ENCODE assay signal across 38 cellular contexts in genomic region chr7:95824586-95824985, GRCh38. TPM values are rescaled to one million over a fixed set of nuclear protein-coding genes. Genes with fewer than 3 reads are reported as not detected.
"Had no signal": no experiment of that assay in that cellular context is flagged by ENCODE, and none has a peak within 500 bp of the region (broad histone marks: within the 10 kb centered on the region; RNA-seq: fewer than 3 reads in every experiment).

No MANE protein-coding gene starts in this region.

- H3K27ac ChIP-seq: ascending aorta, cardiac muscle cell, colonic mucosa, VCaP had no signal

- H3K27me3 Mint-ChIP-seq: activated B cell treated with CpG ODN at 0.5 μM for 24 hours; activated CD4-positive, alpha-beta memory T cell treated with anti-CD3 and anti-CD28 coated beads for 36 hours; activated CD4-positive, alpha-beta T cell treated with anti-CD3 and anti-CD28 coated beads, Interleukin-2, amount 10 ng/mL, durations not matched to agents 24 days and 14 days; activated CD8-positive, alpha-beta T cell treated with anti-CD3 and anti-CD28 coated beads for 36 hours; activated naive CD8-positive, alpha-beta T cell treated with anti-CD3 and anti-CD28 coated beads, Interleukin-2, amount 10 ng/mL, durations not matched to agents 7 days and 5 days; brain; central memory CD8-positive, alpha-beta T cell; T-helper 17 cell had no signal

- H3K36me3 Mint-ChIP-seq: activated CD4-positive, alpha-beta memory T cell treated with anti-CD3 and anti-CD28 coated beads for 36 hours; activated naive CD8-positive, alpha-beta T cell; activated naive CD8-positive, alpha-beta T cell treated with anti-CD3 and anti-CD28 coated beads, Interleukin-2, amount 10 ng/mL, durations not matched to agents 7 days and 5 days had no signal

- DNase-seq: activated B cell treated with CpG ODN at 0.5 μM for 24 hours; activated CD4-positive, alpha-beta memory T cell treated with anti-CD3 and anti-CD28 coated beads for 36 hours; activated CD4-positive, alpha-beta T cell treated with anti-CD3 and anti-CD28 coated beads for 4 hours; activated CD4-positive, alpha-beta T cell treated with anti-CD3 and anti-CD28 coated beads, Interleukin-2, amount 10 ng/mL, durations not matched to agents 24 days and 14 days; activated CD4-positive, alpha-beta T cell treated with anti-CD3 and anti-CD28 coated beads, Interleukin-2, amount 50 U/mL, for 1 hour; activated CD4-positive, alpha-beta T cell treated with anti-CD3 and anti-CD28 coated beads, Interleukin-2, amount 50 U/mL, for 4 hours; activated CD4-positive, CD25-positive, alpha-beta regulatory T cell treated with anti-CD3 and anti-CD28 coated beads, Interleukin-2, amount 50 U/mL, for 72 hours; activated CD8-positive, alpha-beta memory T cell treated with anti-CD3 and anti-CD28 coated beads, Interleukin-2, amount 50 U/mL, for 4 hours; activated CD8-positive, alpha-beta T cell treated with anti-CD3 and anti-CD28 coated beads for 36 hours; activated effector memory CD4-positive, alpha-beta T cell treated with anti-CD3 and anti-CD28 coated beads, Interleukin-2, amount 50 U/mL, for 16 hours; activated gamma-delta T cell treated with Interleukin-2 at 50 U/mL for 16 hours; activated naive CD4-positive, alpha-beta T cell; activated naive CD4-positive, alpha-beta T cell treated with anti-CD3 and anti-CD28 coated beads for 36 hours; activated naive CD4-positive, alpha-beta T cell treated with anti-CD3 and anti-CD28 coated beads, Interleukin-2, amount 50 U/mL, for 16 hours; activated naive CD8-positive, alpha-beta T cell treated with anti-CD3 and anti-CD28 coated beads, Interleukin-2, amount 10 ng/mL, durations not matched to agents 7 days and 5 days; activated naive CD8-positive, alpha-beta T cell treated with anti-CD3 and anti-CD28 coated beads, Interleukin-2, amount 50 U/mL, for 24 hours; activated T-cell treated with anti-CD3 and anti-CD28 coated beads for 4 hours; activated T-cell treated with anti-CD3 and anti-CD28 coated beads, Interleukin-2, amount 50 U/mL, for 1 hour; activated T-cell treated with anti-CD3 and anti-CD28 coated beads, Interleukin-2, amount 50 U/mL, for 4 hours; activated T-cell treated with anti-CD3 and anti-CD28 coated beads, Interleukin-2, amount 50 U/mL, for 72 hours; amygdala; anterior cingulate cortex; colonic mucosa; T-helper 17 cell; T-helper 9 cell had no signal

- H3K36me3 ChIP-seq: ascending aorta, cardiac muscle cell, colonic mucosa had no signal

- H3K4me1 ChIP-seq: ascending aorta, colonic mucosa had no signal

- ATAC-seq: activated CD8-positive, alpha-beta T cell treated with anti-CD3 and anti-CD28 coated beads for 36 hours; activated naive CD8-positive, alpha-beta T cell treated with anti-CD3 and anti-CD28 coated beads, Interleukin-2, amount 50 U/mL, for 24 hours; activated T-cell treated with anti-CD3 and anti-CD28 coated beads, Interleukin-2, amount 50 U/mL, for 4 hours; activated T-cell treated with anti-CD3 and anti-CD28 coated beads, Interleukin-2, amount 50 U/mL, for 72 hours; activated T-helper 17 cell treated with anti-CD3 and anti-CD28 coated beads, Interleukin-2, amount 50 U/mL, for 72 hours; T-helper 17 cell had no signal

- H3K9me3 ChIP-seq: ascending aorta, colonic mucosa had no signal

- H3K9me3 Mint-ChIP-seq: activated B cell treated with CpG ODN at 0.5 μM for 24 hours; activated CD4-positive, alpha-beta memory T cell treated with anti-CD3 and anti-CD28 coated beads for 36 hours; activated CD4-positive, alpha-beta T cell treated with anti-CD3 and anti-CD28 coated beads, Interleukin-2, amount 10 ng/mL, durations not matched to agents 24 days and 14 days; activated CD8-positive, alpha-beta T cell treated with anti-CD3 and anti-CD28 coated beads for 36 hours; activated naive CD4-positive, alpha-beta T cell treated with anti-CD3 and anti-CD28 coated beads for 36 hours; activated naive CD8-positive, alpha-beta T cell treated with anti-CD3 and anti-CD28 coated beads, Interleukin-2, amount 10 ng/mL, durations not matched to agents 7 days and 5 days; activated naive CD8-positive, alpha-beta T cell treated with anti-CD3 and anti-CD28 coated beads, Interleukin-2, amount 50 U/mL, for 24 hours; activated T-cell treated with anti-CD3 and anti-CD28 coated beads, Interleukin-2, amount 50 U/mL, for 4 hours; activated T-cell treated with anti-CD3 and anti-CD28 coated beads, Interleukin-2, amount 50 U/mL, for 72 hours; activated T-helper 1 cell treated with anti-CD3 and anti-CD28 coated beads, Interleukin-12 subunit alpha, Interleukin-12 subunit beta, Interleukin-2, Interleukin-4 antibody, amounts not matched to agents 30 ng/mL and 10 ng/mL and 1 ng/mL, durations not matched to agents 14 hours and 24 hours and 36 hours; brain; central memory CD8-positive, alpha-beta T cell had no signal

- H3K4me3 Mint-ChIP-seq: activated B cell treated with CpG ODN at 0.5 μM for 24 hours; activated CD4-positive, alpha-beta memory T cell treated with anti-CD3 and anti-CD28 coated beads for 36 hours; activated CD4-positive, alpha-beta T cell treated with anti-CD3 and anti-CD28 coated beads, Interleukin-2, amount 10 ng/mL, durations not matched to agents 24 days and 14 days; activated CD8-positive, alpha-beta T cell treated with anti-CD3 and anti-CD28 coated beads for 36 hours; activated naive CD4-positive, alpha-beta T cell treated with anti-CD3 and anti-CD28 coated beads for 36 hours; activated naive CD8-positive, alpha-beta T cell; activated naive CD8-positive, alpha-beta T cell treated with anti-CD3 and anti-CD28 coated beads, Interleukin-2, amount 10 ng/mL, durations not matched to agents 7 days and 5 days; activated naive CD8-positive, alpha-beta T cell treated with anti-CD3 and anti-CD28 coated beads, Interleukin-2, amount 50 U/mL, for 24 hours; activated T-cell treated with anti-CD3 and anti-CD28 coated beads, Interleukin-2, amount 50 U/mL, for 4 hours; activated T-cell treated with anti-CD3 and anti-CD28 coated beads, Interleukin-2, amount 50 U/mL, for 72 hours; activated T-helper 1 cell treated with anti-CD3 and anti-CD28 coated beads, Interleukin-12 subunit alpha, Interleukin-12 subunit beta, Interleukin-2, Interleukin-4 antibody, amounts not matched to agents 30 ng/mL and 10 ng/mL and 1 ng/mL, durations not matched to agents 14 hours and 24 hours and 36 hours; activated T-helper 17 cell treated with anti-CD3 and anti-CD28 coated beads, Interleukin-2, amount 50 U/mL, for 72 hours; brain; central memory CD8-positive, alpha-beta T cell; T-helper 17 cell had no signal

- H3K4me1 Mint-ChIP-seq: activated B cell treated with CpG ODN at 0.5 μM for 24 hours; activated CD4-positive, alpha-beta T cell treated with anti-CD3 and anti-CD28 coated beads, Interleukin-2, amount 10 ng/mL, durations not matched to agents 24 days and 14 days; activated naive CD8-positive, alpha-beta T cell treated with anti-CD3 and anti-CD28 coated beads, Interleukin-2, amount 10 ng/mL, durations not matched to agents 7 days and 5 days; activated naive CD8-positive, alpha-beta T cell treated with anti-CD3 and anti-CD28 coated beads, Interleukin-2, amount 50 U/mL, for 24 hours; activated T-helper 17 cell treated with anti-CD3 and anti-CD28 coated beads, Interleukin-2, amount 50 U/mL, for 72 hours; brain; central memory CD8-positive, alpha-beta T cell; T-helper 17 cell had no signal

- H3K27me3 ChIP-seq: ascending aorta, cardiac muscle cell, colonic mucosa had no signal

- FAIRE-seq: bronchial epithelial cell, TTC549 had no signal

- H3K4me3 ChIP-seq: ascending aorta, cardiac muscle cell, colonic mucosa had no signal

- H3K27ac Mint-ChIP-seq: activated B cell treated with CpG ODN at 0.5 μM for 24 hours; activated CD4-positive, alpha-beta memory T cell treated with anti-CD3 and anti-CD28 coated beads for 36 hours; activated CD4-positive, alpha-beta T cell treated with anti-CD3 and anti-CD28 coated beads, Interleukin-2, amount 10 ng/mL, durations not matched to agents 24 days and 14 days; activated CD8-positive, alpha-beta T cell treated with anti-CD3 and anti-CD28 coated beads for 36 hours; activated naive CD4-positive, alpha-beta T cell treated with anti-CD3 and anti-CD28 coated beads for 36 hours; activated naive CD8-positive, alpha-beta T cell; activated naive CD8-positive, alpha-beta T cell treated with anti-CD3 and anti-CD28 coated beads, Interleukin-2, amount 10 ng/mL, durations not matched to agents 7 days and 5 days; activated naive CD8-positive, alpha-beta T cell treated with anti-CD3 and anti-CD28 coated beads, Interleukin-2, amount 50 U/mL, for 24 hours; activated T-cell treated with anti-CD3 and anti-CD28 coated beads, Interleukin-2, amount 50 U/mL, for 72 hours; activated T-helper 1 cell treated with anti-CD3 and anti-CD28 coated beads, Interleukin-12 subunit alpha, Interleukin-12 subunit beta, Interleukin-2, Interleukin-4 antibody, amounts not matched to agents 30 ng/mL and 10 ng/mL and 1 ng/mL, durations not matched to agents 14 hours and 24 hours and 36 hours; activated T-helper 17 cell treated with anti-CD3 and anti-CD28 coated beads, Interleukin-2, amount 50 U/mL, for 72 hours; brain; T-helper 17 cell had no signal

RNA-seq across cellular contexts. Expression of gene DYNC1I1, which starts 52.2 kb away (rescaled TPM):
- total RNA-seq: activated B cell treated with CpG ODN at 0.5 μM for 24 hours; activated CD4-positive, alpha-beta memory T cell treated with anti-CD3 and anti-CD28 coated beads for 36 hours; activated CD4-positive, alpha-beta T cell treated with anti-CD3 and anti-CD28 coated beads, Interleukin-2, amount 10 ng/mL, durations not matched to agents 24 days and 14 days; activated CD8-positive, alpha-beta memory T cell treated with anti-CD3 and anti-CD28 coated beads for 36 hours; activated CD8-positive, alpha-beta T cell treated with anti-CD3 and anti-CD28 coated beads for 36 hours; activated naive CD4-positive, alpha-beta T cell treated with anti-CD3 and anti-CD28 coated beads for 36 hours; activated naive CD8-positive, alpha-beta T cell treated with anti-CD3 and anti-CD28 coated beads, Interleukin-2, amount 10 ng/mL, durations not matched to agents 7 days and 5 days; activated T-cell treated with anti-CD3 and anti-CD28 coated beads, Interleukin-2, amount 50 U/mL, for 4 hours; activated T-cell treated with anti-CD3 and anti-CD28 coated beads, Interleukin-2, amount 50 U/mL, for 72 hours; activated T-helper 1 cell treated with anti-CD3 and anti-CD28 coated beads, Interleukin-12 subunit alpha, Interleukin-12 subunit beta, Interleukin-2, Interleukin-4 antibody, amounts not matched to agents 30 ng/mL and 10 ng/mL and 1 ng/mL, durations not matched to agents 14 hours and 24 hours and 36 hours; activated T-helper 17 cell treated with anti-CD3 and anti-CD28 coated beads, Interleukin-2, amount 50 U/mL, for 72 hours; bronchial epithelial cell; T-helper 1 cell treated with Interleukin-12 subunit alpha and Interleukin-12 subunit beta and Interleukin-4 antibody, amounts not matched to agents 30 ng/mL and 1 ng/mL, for 36 hours; T-helper 2 cell treated with Interferon-gamma antibody and Interleukin-4, amounts not matched to agents 100 ng/mL and 5 ng/mL, for 36 hours had no signal
